9 cellular contexts compared by ENCODE assay signal in genomic region chr11:130162733-130163132, GRCh38. TPM values are rescaled to one million over a fixed set of nuclear protein-coding genes. Genes with fewer than 3 reads are reported as not detected.
A peak's percentile ranks its signal among the peaks of the same experiment; 100 is the strongest.
DNase-seq lines count a peak whose midpoint lies in the region; ATAC-seq, FAIRE-seq and TF ChIP-seq lines count a peak whose summit lies in the region.
"Had no signal": no experiment of that assay in that cellular context is flagged by ENCODE, and none has a peak within 500 bp of the region (broad histone marks: within the 10 kb centered on the region; RNA-seq: fewer than 3 reads in every experiment).

No MANE protein-coding gene starts in this region.

- intact Hi-C loops in mucosa of descending colon (cut with DNase I, micrococcal nuclease): no loop called here

- TF ChIP-seq CTCF in MM.1S (IDR thresholded peaks at IDR 0.05; ENCODE audit: low read length) (no peak), SU-DHL-6 (IDR thresholded peaks at IDR 0.05; ENCODE audit: insufficient read depth, low read length, poor library complexity, severe bottlenecking) (no peak), mucosa of descending colon (IDR thresholded peaks at IDR 0.05) (no peak)

- H2AFZ ChIP-seq in MM.1S (ENCODE audit: low read length) (no peak overlapping the region), SU-DHL-6 (ENCODE audit: low read depth, low read length, severe bottlenecking) (no peak overlapping the region)

- H3K4me2 ChIP-seq in MM.1S (ENCODE audit: low read depth, low read length) (peak overlapping the region; percentile 91), SU-DHL-6 (ENCODE audit: low read depth, low read length, poor library complexity, severe bottlenecking) (peak overlapping the region; percentile 98)

- H3F3A ChIP-seq in MM.1S (ENCODE audit: insufficient read depth, low read length) (peaks cover 6% of the 10 kb centered on the region; the same call in 1 of the 2 replicates), SU-DHL-6 (ENCODE audit: insufficient read depth) (peaks cover 49% of the 10 kb centered on the region)

- peak; percentile 1 for ATAC-seq in mucosa of descending colon

- H4K20me1 ChIP-seq in MM.1S (ENCODE audit: insufficient read depth, low read length) (peaks cover 14% of the 10 kb centered on the region; the same call in 1 of the 2 replicates), SU-DHL-6 (ENCODE audit: low read depth, low read length) (no peaks in the 10 kb centered on the region)

- H3K36me3 ChIP-seq in MM.1S (replicated peaks; ENCODE audit: insufficient read depth, low read length): no peaks in the 10 kb centered on the region
- no peaks in the 10 kb centered on the region for H3K36me3 ChIP-seq in SU-DHL-6 (ENCODE audit: low read length)
- no peaks in the 10 kb centered on the region for H3K36me3 ChIP-seq in mucosa of descending colon (ENCODE audit: low read depth)
- H3K36me3 ChIP-seq: heart right ventricle had no signal

- peak overlapping the region; percentile 16; the same call in 1 of the 2 replicates for H3K9ac ChIP-seq in MM.1S (ENCODE audit: low read length)
- peak overlapping the region; percentile 96 for H3K9ac ChIP-seq in SU-DHL-6 (ENCODE audit: low read length)

- H3K27ac ChIP-seq in MM.1S (ENCODE audit: low read length): peak overlapping the region; percentile 59; the same call in 1 of the 2 replicates
- H3K27ac ChIP-seq in SU-DHL-6 (ENCODE audit: low read depth, low read length): peak overlapping the region; percentile 78
- H3K27ac ChIP-seq: heart right ventricle had no signal

- no peaks in the 10 kb centered on the region for H3K9me2 ChIP-seq in MM.1S (replicated peaks; ENCODE audit: insufficient read depth, low read length)
- no peaks in the 10 kb centered on the region for H3K9me2 ChIP-seq in SU-DHL-6 (replicated peaks; ENCODE audit: insufficient read depth, low read length)

- H3K27me3 ChIP-seq in MM.1S (replicated peaks; ENCODE audit: insufficient read depth, low read length) (peaks cover 15% of the 10 kb centered on the region), SU-DHL-6 (ENCODE audit: low read length) (no peaks in the 10 kb centered on the region)

- no peak for FAIRE-seq in GM12892 (lab: Jason Lieb, UNC)

- H3K9me3 ChIP-seq in MM.1S (replicated peaks; ENCODE audit: insufficient read depth, low read length) (no peaks in the 10 kb centered on the region), SU-DHL-6 (ENCODE audit: insufficient read depth, low read length) (no peaks in the 10 kb centered on the region), mucosa of descending colon (no peaks in the 10 kb centered on the region)
- H3K9me3 ChIP-seq: heart right ventricle had no signal

- H3K4me3 ChIP-seq in MM.1S (ENCODE audit: low read length): 0 out of 2 replicates have a peak overlapping the region, but pooled peaks have one; percentile 81
- H3K4me3 ChIP-seq in SU-DHL-6 (ENCODE audit: insufficient read depth, low read length, poor library complexity, severe bottlenecking): peak overlapping the region; percentile 87
- H3K4me3 ChIP-seq in mucosa of descending colon: no peak overlapping the region
- H3K4me3 ChIP-seq: heart right ventricle had no signal

- peak; percentile 30 for DNase-seq in ELR (ENCODE audit: low read depth)
- DNase-seq in MM.1S: peak; percentile 82
- DNase-seq in mucosa of descending colon: peak in 1 of 3 donors; percentile 56
- no peak for DNase-seq in anterior cingulate cortex (lab: John Stamatoyannopoulos, UW)
- no peak for DNase-seq in effector CD8-positive, alpha-beta T cell (lab: John Stamatoyannopoulos, UW)
- DNase-seq in GM12892 (ENCODE audit: insufficient read length): no peak
- DNase-seq: caudate nucleus, heart right ventricle had no signal

- H3K4me1 ChIP-seq in MM.1S (ENCODE audit: low read length) (peaks cover 28% of the 10 kb centered on the region), mucosa of descending colon (ENCODE audit: low read depth) (peaks cover 61% of the 10 kb centered on the region)

- H3K79me2 ChIP-seq in MM.1S (ENCODE audit: low read length) (peaks cover 79% of the 10 kb centered on the region), SU-DHL-6 (ENCODE audit: insufficient read depth, low read length) (peaks cover 75% of the 10 kb centered on the region)

- TF ChIP-seq POLR2A in GM12892 (IDR thresholded peaks at IDR 0.05; ENCODE audit: low read depth, low read length): no peak

RNA-seq across cellular contexts. Expression of gene ST14, which starts 3.2 kb away (rescaled TPM):
- 100 to 1,000 TPM; 260 to 622 (median 508) TPM for total RNA-seq in mucosa of descending colon
- polyA plus RNA-seq in GM12892 (2012; ENCODE audit: missing spikeins): 0.34 TPM

Comparison
In these comparisons a context has a peak if more than half of its experiments do, and no peak if none do; other contexts are left out.
1. DNase-seq: peak in ELR (single experiment) and MM.1S (single experiment); none in anterior cingulate cortex (0 of 58), effector CD8-positive, alpha-beta T cell (single experiment) and GM12892 (single experiment).